Comparison of ENCODE assay signal across 35 cellular contexts in genomic region chr10:63470928-63471327, GRCh38.
"Had no signal": no experiment of that assay in that cellular context is flagged by ENCODE, and none has a peak within 500 bp of the region (broad histone marks: within the 10 kb centered on the region; RNA-seq: fewer than 3 reads in every experiment).

No MANE protein-coding gene starts in this region.

- H3K4me3 Mint-ChIP-seq: activated B cell treated with CpG ODN at 0.5 μM for 24 hours; activated CD4-positive, alpha-beta memory T cell treated with anti-CD3 and anti-CD28 coated beads for 36 hours; activated CD4-positive, alpha-beta T cell treated with anti-CD3 and anti-CD28 coated beads for 36 hours; activated CD4-positive, alpha-beta T cell treated with anti-CD3 and anti-CD28 coated beads, Interleukin-2, amount 10 ng/mL, durations not matched to agents 24 days and 14 days; activated CD8-positive, alpha-beta memory T cell treated with anti-CD3 and anti-CD28 coated beads, Interleukin-2, amount 10 ng/mL, durations not matched to agents 7 days and 5 days; activated CD8-positive, alpha-beta T cell treated with anti-CD3 and anti-CD28 coated beads, Interleukin-2, amount 10 ng/mL, durations not matched to agents 7 days and 5 days; activated naive CD4-positive, alpha-beta T cell treated with anti-CD3 and anti-CD28 coated beads, Interleukin-2, amount 10 ng/mL, durations not matched to agents 7 days and 5 days; activated T-helper 1 cell treated with anti-CD3 and anti-CD28 coated beads, Interleukin-12 subunit alpha, Interleukin-12 subunit beta, Interleukin-2, Interleukin-4 antibody, amounts not matched to agents 30 ng/mL and 10 ng/mL and 1 ng/mL, durations not matched to agents 14 hours and 24 hours and 36 hours; central memory CD8-positive, alpha-beta T cell; dendritic cell treated with granulocyte-macrophage colony-stimulating factor and Interleukin-4, amounts not matched to agents 40 ng/mL and 50 ng/mL, for 4 days; endodermal cell; T-helper 2 cell treated with Interferon-gamma antibody and Interleukin-4, amounts not matched to agents 5 μg/mL and 100 μg/mL, for 36 hours had no signal

- H3K27me3 ChIP-seq: brain microvascular endothelial cell, dorsolateral prefrontal cortex had no signal

- H3K36me3 ChIP-seq: brain microvascular endothelial cell, WERI-Rb-1 had no signal

- FAIRE-seq: astrocyte, bronchial epithelial cell, frontal cortex had no signal

- H3K27ac Mint-ChIP-seq: activated B cell treated with CpG ODN at 0.5 μM for 24 hours; activated CD4-positive, alpha-beta memory T cell treated with anti-CD3 and anti-CD28 coated beads for 36 hours; activated CD4-positive, alpha-beta T cell treated with anti-CD3 and anti-CD28 coated beads for 36 hours; activated CD4-positive, alpha-beta T cell treated with anti-CD3 and anti-CD28 coated beads, Interleukin-2, amount 10 ng/mL, durations not matched to agents 24 days and 14 days; activated CD8-positive, alpha-beta memory T cell treated with anti-CD3 and anti-CD28 coated beads, Interleukin-2, amount 10 ng/mL, durations not matched to agents 7 days and 5 days; activated CD8-positive, alpha-beta T cell treated with anti-CD3 and anti-CD28 coated beads, Interleukin-2, amount 10 ng/mL, durations not matched to agents 7 days and 5 days; activated naive CD4-positive, alpha-beta T cell treated with anti-CD3 and anti-CD28 coated beads, Interleukin-2, amount 10 ng/mL, durations not matched to agents 7 days and 5 days; activated naive CD4-positive, alpha-beta T cell treated with anti-CD3 and anti-CD28 coated beads, Interleukin-2, amount 50 U/mL, for 72 hours; activated T-helper 1 cell treated with anti-CD3 and anti-CD28 coated beads, Interleukin-12 subunit alpha, Interleukin-12 subunit beta, Interleukin-2, Interleukin-4 antibody, amounts not matched to agents 30 ng/mL and 10 ng/mL and 1 ng/mL, durations not matched to agents 14 hours and 24 hours and 36 hours; activated T-helper 2 cell treated with anti-CD3 and anti-CD28 coated beads, Interferon-gamma antibody, Interleukin-2, Interleukin-4, amounts not matched to agents 10 μg/mL and 5 μg/mL and 100 μg/mL, durations not matched to agents 14 hours and 24 hours and 36 hours; dendritic cell treated with granulocyte-macrophage colony-stimulating factor and Interleukin-4, amounts not matched to agents 40 ng/mL and 50 ng/mL, for 4 days; endodermal cell; T-helper 17 cell; T-helper 2 cell treated with Interferon-gamma antibody and Interleukin-4, amounts not matched to agents 5 μg/mL and 100 μg/mL, for 36 hours had no signal

- DNase-seq: activated B cell treated with CpG ODN at 0.5 μM for 24 hours; activated CD4-positive, alpha-beta memory T cell treated with anti-CD3 and anti-CD28 coated beads for 36 hours; activated CD4-positive, alpha-beta T cell treated with anti-CD3 and anti-CD28 coated beads for 36 hours; activated CD4-positive, alpha-beta T cell treated with anti-CD3 and anti-CD28 coated beads, Interleukin-2, amount 10 ng/mL, durations not matched to agents 24 days and 14 days; activated CD4-positive, CD25-positive, alpha-beta regulatory T cell treated with anti-CD3 and anti-CD28 coated beads, Interleukin-2, amount 50 U/mL, for 72 hours; activated CD8-positive, alpha-beta memory T cell treated with anti-CD3 and anti-CD28 coated beads, Interleukin-2, amount 10 ng/mL, durations not matched to agents 7 days and 5 days; activated CD8-positive, alpha-beta memory T cell treated with anti-CD3 and anti-CD28 coated beads, Interleukin-2, amount 50 U/mL, for 4 hours; activated CD8-positive, alpha-beta T cell treated with anti-CD3 and anti-CD28 coated beads, Interleukin-2, amount 10 ng/mL, durations not matched to agents 7 days and 5 days; activated effector memory CD4-positive, alpha-beta T cell treated with anti-CD3 and anti-CD28 coated beads, Interleukin-2, amount 50 U/mL, for 16 hours; activated naive CD4-positive, alpha-beta T cell; activated naive CD4-positive, alpha-beta T cell treated with anti-CD3 and anti-CD28 coated beads, Interleukin-2, amount 10 ng/mL, durations not matched to agents 7 days and 5 days; activated T-cell treated with anti-CD3 and anti-CD28 coated beads, Interleukin-2, amount 50 U/mL, for 1 hour; activated T-cell treated with anti-CD3 and anti-CD28 coated beads, Interleukin-2, amount 50 U/mL, for 48 hours; amniotic stem cell; anterior cingulate cortex; brain microvascular endothelial cell; dorsolateral prefrontal cortex; effector memory CD4-positive, alpha-beta T cell; endodermal cell; foreskin fibroblast; head of caudate nucleus; T-helper 17 cell; T1000; WERI-Rb-1 had no signal

- H3K27ac ChIP-seq: brain microvascular endothelial cell, coronary artery, WERI-Rb-1 had no signal

- H3K4me3 ChIP-seq: coronary artery, dorsolateral prefrontal cortex had no signal

- ATAC-seq: activated CD4-positive, alpha-beta T cell treated with anti-CD3 and anti-CD28 coated beads for 36 hours; activated CD8-positive, alpha-beta memory T cell treated with anti-CD3 and anti-CD28 coated beads, Interleukin-2, amount 10 ng/mL, durations not matched to agents 7 days and 5 days; activated CD8-positive, alpha-beta T cell treated with anti-CD3 and anti-CD28 coated beads, Interleukin-2, amount 10 ng/mL, durations not matched to agents 7 days and 5 days; activated naive CD4-positive, alpha-beta T cell treated with anti-CD3 and anti-CD28 coated beads, Interleukin-2, amount 50 U/mL, for 72 hours; esophagus mucosa; T-helper 17 cell had no signal

- H3K36me3 Mint-ChIP-seq: activated CD4-positive, alpha-beta memory T cell treated with anti-CD3 and anti-CD28 coated beads for 36 hours; activated naive CD4-positive, alpha-beta T cell treated with anti-CD3 and anti-CD28 coated beads, Interleukin-2, amount 10 ng/mL, durations not matched to agents 7 days and 5 days; activated naive CD4-positive, alpha-beta T cell treated with anti-CD3 and anti-CD28 coated beads, Interleukin-2, amount 50 U/mL, for 72 hours had no signal

- H3K9me3 Mint-ChIP-seq: activated B cell treated with CpG ODN at 0.5 μM for 24 hours; activated CD4-positive, alpha-beta memory T cell treated with anti-CD3 and anti-CD28 coated beads for 36 hours; activated CD4-positive, alpha-beta T cell treated with anti-CD3 and anti-CD28 coated beads, Interleukin-2, amount 10 ng/mL, durations not matched to agents 24 days and 14 days; activated naive CD4-positive, alpha-beta T cell treated with anti-CD3 and anti-CD28 coated beads, Interleukin-2, amount 10 ng/mL, durations not matched to agents 7 days and 5 days; activated naive CD4-positive, alpha-beta T cell treated with anti-CD3 and anti-CD28 coated beads, Interleukin-2, amount 50 U/mL, for 72 hours; activated T-helper 1 cell treated with anti-CD3 and anti-CD28 coated beads, Interleukin-12 subunit alpha, Interleukin-12 subunit beta, Interleukin-2, Interleukin-4 antibody, amounts not matched to agents 30 ng/mL and 10 ng/mL and 1 ng/mL, durations not matched to agents 14 hours and 24 hours and 36 hours; activated T-helper 2 cell treated with anti-CD3 and anti-CD28 coated beads, Interferon-gamma antibody, Interleukin-2, Interleukin-4, amounts not matched to agents 10 μg/mL and 5 μg/mL and 100 μg/mL, durations not matched to agents 14 hours and 24 hours and 36 hours; central memory CD8-positive, alpha-beta T cell; dendritic cell treated with granulocyte-macrophage colony-stimulating factor and Interleukin-4, amounts not matched to agents 40 ng/mL and 50 ng/mL, for 4 days; endodermal cell; T-helper 2 cell treated with Interferon-gamma antibody and Interleukin-4, amounts not matched to agents 5 μg/mL and 100 μg/mL, for 36 hours had no signal

- H3K27me3 Mint-ChIP-seq: activated B cell treated with CpG ODN at 0.5 μM for 24 hours; activated CD4-positive, alpha-beta memory T cell treated with anti-CD3 and anti-CD28 coated beads for 36 hours; activated CD4-positive, alpha-beta T cell treated with anti-CD3 and anti-CD28 coated beads for 36 hours; central memory CD8-positive, alpha-beta T cell; T-helper 17 cell had no signal
